In genomic region chr3:143973352-143974021, GRCh38 we compare ENCODE assay signal across 8 cellular contexts. TPM values are rescaled to one million over a fixed set of nuclear protein-coding genes. Genes with fewer than 3 reads are reported as not detected.
DNase-seq lines count a peak whose midpoint lies in the region; ATAC-seq and TF ChIP-seq lines count a peak whose summit lies in the region.

No MANE protein-coding gene starts in this region.

- no peaks in the 10 kb centered on the region for H3K9me3 Mint-ChIP-seq in activated CD4-positive, alpha-beta memory T cell treated with anti-CD3 and anti-CD28 coated beads, Interleukin-2, amount 10 ng/mL, durations not matched to agents 7 days and 5 days

- peak overlapping the region; percentile 93 for H3K4me3 Mint-ChIP-seq in activated CD4-positive, alpha-beta memory T cell treated with anti-CD3 and anti-CD28 coated beads, Interleukin-2, amount 10 ng/mL, durations not matched to agents 7 days and 5 days

- POLR2A ChIA-PET in activated CD4-positive, alpha-beta memory T cell treated with anti-CD3 and anti-CD28 coated beads, Interleukin-2, amount 10 ng/mL, durations not matched to agents 7 days and 5 days (lab: Charles Lee), result interaction anchor here (0.8 to 1.5 kb wide), 4 partner anchors 20 to 972 kb away, joined by 3 to 4 read pairs (median 3); partner anchors contain the start of genes SLC9A9 and U2SURP

- H3K36me3 ChIP-seq in psoas muscle (ENCODE audit: insufficient read depth in 1 of 2, low read depth in 1 of 2), result no peaks in the 10 kb centered on the region

- CTCF ChIA-PET in activated CD4-positive, alpha-beta memory T cell treated with anti-CD3 and anti-CD28 coated beads, Interleukin-2, amount 10 ng/mL, durations not matched to agents 7 days and 5 days (lab: Charles Lee), result interaction anchor here (0.6 to 1.1 kb wide), 2 partner anchors 16 to 35 kb away, joined by 3 to 4 read pairs; no protein-coding TSS in a partner anchor

- peaks cover 45% of the 10 kb centered on the region for H3K4me1 Mint-ChIP-seq in activated CD4-positive, alpha-beta memory T cell treated with anti-CD3 and anti-CD28 coated beads, Interleukin-2, amount 10 ng/mL, durations not matched to agents 7 days and 5 days

- H3K4me1 ChIP-seq in psoas muscle, result peaks cover 35% of the 10 kb centered on the region

- 1% methylated on average over 24 of the region's 24 CpGs for WGBS in psoas muscle, 3 donors

- H3K9me3 ChIP-seq in psoas muscle, result no peaks in the 10 kb centered on the region

- ATAC-seq in psoas muscle, result no peak
- ATAC-seq in GM21515 (IDR thresholded peaks at IDR 0.05; ENCODE audit: unreplicated experiment), result no peak

- TF ChIP-seq CTCF in psoas muscle (IDR thresholded peaks at IDR 0.05), result no peak

- peak overlapping the region; percentile 90 for H3K27ac Mint-ChIP-seq in activated CD4-positive, alpha-beta memory T cell treated with anti-CD3 and anti-CD28 coated beads, Interleukin-2, amount 10 ng/mL, durations not matched to agents 7 days and 5 days

- peaks cover 15% of the 10 kb centered on the region for H3K27me3 Mint-ChIP-seq in activated CD4-positive, alpha-beta memory T cell treated with anti-CD3 and anti-CD28 coated beads, Interleukin-2, amount 10 ng/mL, durations not matched to agents 7 days and 5 days

- peak overlapping the region; percentile 77 for H3K4me3 ChIP-seq in psoas muscle

- H3K36me3 Mint-ChIP-seq in activated CD4-positive, alpha-beta memory T cell treated with anti-CD3 and anti-CD28 coated beads, Interleukin-2, amount 10 ng/mL, durations not matched to agents 7 days and 5 days (ENCODE audit: low read depth), result peaks cover 10% of the 10 kb centered on the region

- intact Hi-C loops in psoas muscle (cut with DNase I), result loop anchor here in 1 of 2 donors (5.0 kb wide), 1 partner anchor 799 kb away; no protein-coding TSS in a partner anchor

- H3K27me3 ChIP-seq in psoas muscle (ENCODE audit: insufficient read depth in 3 of 3, low read length in 2 of 3), result no peaks in the 10 kb centered on the region

- peak; percentile 9 for DNase-seq in DMS53 treated with DMSO at 0.1 percent for 48 hours (lab: John Stamatoyannopoulos, UW; ENCODE audit: unreplicated experiment)
- DNase-seq in HT-29 (ENCODE audit: low spot score), result peak; percentile 45
- no peak for DNase-seq in activated CD4-positive, alpha-beta memory T cell treated with anti-CD3 and anti-CD28 coated beads, Interleukin-2, amount 10 ng/mL, durations not matched to agents 7 days and 5 days
- peak; percentile 12 for DNase-seq in glomerular visceral epithelial cell (ENCODE audit: extremely low spot score)
- no peak for DNase-seq in psoas muscle
- no peak for DNase-seq in NCI-H1048 (lab: John Stamatoyannopoulos, UW)
- DNase-seq in NK-92 treated with Interleukin-12 subunit alpha and Interleukin-12 subunit beta, amount 100 ng/mL, for 24 hours (lab: John Stamatoyannopoulos, UW), result no peak

- peak overlapping the region; percentile 92 for H3K27ac ChIP-seq in psoas muscle

RNA-seq across cellular contexts. Expression of gene DIPK2A, which starts 1.9 kb away (rescaled TPM):
- total RNA-seq in HT-29 (2014; rRNA removed; shearing (Covaris generic)), result 50.2 and 87.1 TPM in 2 replicates
- 10 to 100 TPM; 20.6 to 21.4 TPM for total RNA-seq in activated CD4-positive, alpha-beta memory T cell treated with anti-CD3 and anti-CD28 coated beads, Interleukin-2, amount 10 ng/mL, durations not matched to agents 7 days and 5 days
- 1 to 10 TPM; 3.7 to 9.8 (median 6.4) TPM for total RNA-seq in psoas muscle
- polyA plus RNA-seq in psoas muscle, result 1 to 10 TPM; 2.6 to 4.5 (median 4.2) TPM

Comparison
In these comparisons a context has a peak if more than half of its experiments do, and no peak if none do; other contexts are left out.
1. DNase-seq: peak in DMS53 treated with DMSO at 0.1 percent for 48 hours (single experiment), HT-29 (single experiment) and glomerular visceral epithelial cell (single experiment); none in activated CD4-positive, alpha-beta memory T cell treated with anti-CD3 and anti-CD28 coated beads, Interleukin-2, amount 10 ng/mL, durations not matched to agents 7 days and 5 days (single experiment), psoas muscle (0 of 2), NCI-H1048 (single experiment) and NK-92 treated with Interleukin-12 subunit alpha and Interleukin-12 subunit beta, amount 100 ng/mL, for 24 hours (single experiment).